12 cellular contexts compared by ENCODE assay signal in the genomic region with DNA sequence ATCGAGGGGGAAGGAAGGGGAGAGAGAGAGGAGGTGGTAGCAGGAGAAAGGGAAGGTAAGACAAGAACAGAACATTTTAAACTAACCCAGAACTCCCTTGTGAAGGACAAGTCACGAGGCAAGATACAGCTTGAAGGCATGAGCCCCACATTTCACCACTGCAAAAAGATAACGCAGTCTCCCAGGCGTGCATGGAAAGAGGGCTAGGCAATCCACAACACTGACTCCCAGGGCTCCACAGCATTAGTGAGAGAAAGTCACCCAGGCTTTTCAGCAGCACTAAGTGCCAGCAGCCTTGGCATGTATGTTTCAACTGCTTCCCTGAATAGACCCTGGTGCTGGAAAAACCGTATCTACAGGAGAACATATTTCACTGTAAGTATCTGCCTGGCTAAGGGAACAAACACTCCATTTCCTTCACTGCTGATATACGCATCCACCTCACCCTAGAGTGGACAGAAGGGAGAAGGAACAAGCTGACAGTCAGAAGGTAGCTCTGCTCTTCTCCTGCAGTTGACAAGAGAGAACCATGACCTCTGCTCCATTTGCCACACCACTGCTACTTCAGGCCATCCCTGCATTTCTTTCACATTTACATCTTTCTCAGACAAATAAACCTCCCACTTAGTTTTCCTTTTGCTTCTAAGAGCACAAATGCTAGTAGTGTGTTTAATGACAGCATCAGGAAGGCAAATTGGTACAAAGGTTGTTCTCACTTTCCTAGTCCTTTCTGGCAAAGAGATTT.
A peak's percentile ranks its signal among the peaks of the same experiment; 100 is the strongest.
DNase-seq lines count a peak whose midpoint lies in the region; ATAC-seq and TF ChIP-seq lines count a peak whose summit lies in the region.
"Had no signal": no experiment of that assay in that cellular context is flagged by ENCODE, and none has a peak within 500 bp of the region (broad histone marks: within the 10 kb centered on the region; RNA-seq: fewer than 3 reads in every experiment).

No MANE protein-coding gene starts in this region.

- H3K4me1 Mint-ChIP-seq in activated CD8-positive, alpha-beta T cell treated with anti-CD3 and anti-CD28 coated beads for 36 hours (ENCODE audit: low read depth): peaks cover 16% of the 10 kb centered on the region
- H3K4me1 Mint-ChIP-seq in activated CD8-positive, alpha-beta T cell treated with anti-CD3 and anti-CD28 coated beads, Interleukin-2, amount 10 ng/mL, durations not matched to agents 7 days and 5 days (ENCODE audit: low read depth): peaks cover 8% of the 10 kb centered on the region
- peaks cover 29% of the 10 kb centered on the region for H3K4me1 Mint-ChIP-seq in activated CD4-positive, alpha-beta memory T cell treated with anti-CD3 and anti-CD28 coated beads, Interleukin-2, amount 10 ng/mL, durations not matched to agents 7 days and 5 days

- no peak for TF ChIP-seq CTCF in activated CD8-positive, alpha-beta T cell treated with anti-CD3 and anti-CD28 coated beads for 36 hours (IDR thresholded peaks at IDR 0.05)
- no peak for TF ChIP-seq CTCF in tibial nerve (IDR thresholded peaks at IDR 0.05)

- no peaks in the 10 kb centered on the region for H3K27me3 Mint-ChIP-seq in activated CD8-positive, alpha-beta T cell treated with anti-CD3 and anti-CD28 coated beads for 36 hours
- no peaks in the 10 kb centered on the region for H3K27me3 Mint-ChIP-seq in activated CD8-positive, alpha-beta T cell treated with anti-CD3 and anti-CD28 coated beads, Interleukin-2, amount 10 ng/mL, durations not matched to agents 7 days and 5 days (ENCODE audit: low read depth)
- H3K27me3 Mint-ChIP-seq in activated CD4-positive, alpha-beta memory T cell treated with anti-CD3 and anti-CD28 coated beads, Interleukin-2, amount 10 ng/mL, durations not matched to agents 7 days and 5 days: no peaks in the 10 kb centered on the region

- peaks cover 0 to 49% (median 6%) of the 10 kb centered on the region in 3 donors for H3K36me3 ChIP-seq in tibial nerve

- H3K4me1 ChIP-seq in tibial nerve: no peaks in the 10 kb centered on the region

- no peak overlapping the region for H3K4me3 Mint-ChIP-seq in activated CD8-positive, alpha-beta T cell treated with anti-CD3 and anti-CD28 coated beads for 36 hours
- no peak overlapping the region for H3K4me3 Mint-ChIP-seq in activated CD8-positive, alpha-beta T cell treated with anti-CD3 and anti-CD28 coated beads, Interleukin-2, amount 10 ng/mL, durations not matched to agents 7 days and 5 days
- H3K4me3 Mint-ChIP-seq in activated CD4-positive, alpha-beta memory T cell treated with anti-CD3 and anti-CD28 coated beads, Interleukin-2, amount 10 ng/mL, durations not matched to agents 7 days and 5 days: no peak overlapping the region

- H3K27ac ChIP-seq in tibial nerve: no peak overlapping the region
- H3K27ac ChIP-seq: A549 had no signal

- no peak overlapping the region for H3K4me3 ChIP-seq in tibial nerve
- H3K4me3 ChIP-seq: A549 had no signal

- POLR2A ChIA-PET in activated CD8-positive, alpha-beta T cell treated with anti-CD3 and anti-CD28 coated beads for 36 hours (lab: Charles Lee): interaction anchor here (1.5 kb wide), 1 partner anchor 9 kb away, joined by 4 read pairs; no protein-coding TSS in a partner anchor
- POLR2A ChIA-PET in activated CD8-positive, alpha-beta T cell treated with anti-CD3 and anti-CD28 coated beads, Interleukin-2, amount 10 ng/mL, durations not matched to agents 7 days and 5 days (lab: Charles Lee): no interaction called here
- POLR2A ChIA-PET in activated CD4-positive, alpha-beta memory T cell treated with anti-CD3 and anti-CD28 coated beads, Interleukin-2, amount 10 ng/mL, durations not matched to agents 7 days and 5 days (lab: Charles Lee): no interaction called here

- H3K9me3 ChIP-seq in tibial nerve: no peaks in the 10 kb centered on the region
- H3K9me3 ChIP-seq: A549 had no signal

- TF ChIP-seq POLR2A in tibial nerve (IDR thresholded peaks at IDR 0.05): no peak

- H3K27me3 ChIP-seq in tibial nerve: no peaks in the 10 kb centered on the region

- H3K36me3 Mint-ChIP-seq in activated CD8-positive, alpha-beta T cell treated with anti-CD3 and anti-CD28 coated beads for 36 hours (ENCODE audit: low read depth): peaks cover 10% of the 10 kb centered on the region
- H3K36me3 Mint-ChIP-seq in activated CD8-positive, alpha-beta T cell treated with anti-CD3 and anti-CD28 coated beads, Interleukin-2, amount 10 ng/mL, durations not matched to agents 7 days and 5 days (ENCODE audit: low read depth): peaks cover 29% of the 10 kb centered on the region
- H3K36me3 Mint-ChIP-seq in activated CD4-positive, alpha-beta memory T cell treated with anti-CD3 and anti-CD28 coated beads, Interleukin-2, amount 10 ng/mL, durations not matched to agents 7 days and 5 days (ENCODE audit: low read depth): peaks cover 30% of the 10 kb centered on the region

- 81 to 90% methylated on average over 6 of the region's 6 CpGs for WGBS in tibial nerve, 2 donors

- CTCF ChIA-PET in activated CD8-positive, alpha-beta T cell treated with anti-CD3 and anti-CD28 coated beads for 36 hours (lab: Charles Lee): interaction anchor here (1.2 to 2.7 kb wide), 3 partner anchors 16 to 23 kb away, joined by 3 to 16 read pairs (median 9); no protein-coding TSS in a partner anchor
- CTCF ChIA-PET in activated CD8-positive, alpha-beta T cell treated with anti-CD3 and anti-CD28 coated beads, Interleukin-2, amount 10 ng/mL, durations not matched to agents 7 days and 5 days (lab: Charles Lee): interaction anchor here (1.3 to 1.8 kb wide), 3 partner anchors 16 to 112 kb away, joined by 4 to 10 read pairs (median 5); no protein-coding TSS in a partner anchor
- CTCF ChIA-PET in activated CD4-positive, alpha-beta memory T cell treated with anti-CD3 and anti-CD28 coated beads, Interleukin-2, amount 10 ng/mL, durations not matched to agents 7 days and 5 days (lab: Charles Lee): interaction anchor here (0.7 to 1.4 kb wide), 5 partner anchors 15 to 527 kb away, joined by 3 to 4 read pairs (median 3); no protein-coding TSS in a partner anchor

- H3K9me3 Mint-ChIP-seq in activated CD8-positive, alpha-beta T cell treated with anti-CD3 and anti-CD28 coated beads for 36 hours: no peaks in the 10 kb centered on the region
- H3K9me3 Mint-ChIP-seq in activated CD8-positive, alpha-beta T cell treated with anti-CD3 and anti-CD28 coated beads, Interleukin-2, amount 10 ng/mL, durations not matched to agents 7 days and 5 days (ENCODE audit: insufficient read depth): no peaks in the 10 kb centered on the region
- no peaks in the 10 kb centered on the region for H3K9me3 Mint-ChIP-seq in activated CD4-positive, alpha-beta memory T cell treated with anti-CD3 and anti-CD28 coated beads, Interleukin-2, amount 10 ng/mL, durations not matched to agents 7 days and 5 days

- ATAC-seq in activated CD8-positive, alpha-beta T cell treated with anti-CD3 and anti-CD28 coated beads for 36 hours: no peak
- no peak for ATAC-seq in activated CD8-positive, alpha-beta T cell treated with anti-CD3 and anti-CD28 coated beads, Interleukin-2, amount 10 ng/mL, durations not matched to agents 7 days and 5 days
- ATAC-seq in HG03039 (IDR thresholded peaks at IDR 0.05; ENCODE audit: unreplicated experiment): no peak

- no peak for DNase-seq in activated CD8-positive, alpha-beta T cell treated with anti-CD3 and anti-CD28 coated beads for 36 hours
- no peak for DNase-seq in activated CD8-positive, alpha-beta T cell treated with anti-CD3 and anti-CD28 coated beads, Interleukin-2, amount 10 ng/mL, durations not matched to agents 7 days and 5 days
- DNase-seq in activated CD4-positive, alpha-beta memory T cell treated with anti-CD3 and anti-CD28 coated beads, Interleukin-2, amount 10 ng/mL, durations not matched to agents 7 days and 5 days: no peak
- peak in 32 of 42 donors; percentile 21 to 79 (median 53) for DNase-seq in head of caudate nucleus
- peak; percentile 66 for DNase-seq in putamen (ENCODE audit: low spot score)
- DNase-seq in NCI-H2081 (lab: John Stamatoyannopoulos, UW): no peak
- no peak for DNase-seq in tibial nerve (ENCODE audit: low spot score in 2 of 2)
- DNase-seq: cortex of kidney, NCI-H446 treated with DMSO at 0.1 percent for 48 hours, OCI-M1 had no signal

- no peak for TF ChIP-seq EP300 in tibial nerve (IDR thresholded peaks at IDR 0.05)

- peak overlapping the region; percentile 17 for H3K27ac Mint-ChIP-seq in activated CD8-positive, alpha-beta T cell treated with anti-CD3 and anti-CD28 coated beads for 36 hours
- H3K27ac Mint-ChIP-seq in activated CD8-positive, alpha-beta T cell treated with anti-CD3 and anti-CD28 coated beads, Interleukin-2, amount 10 ng/mL, durations not matched to agents 7 days and 5 days: no peak overlapping the region
- H3K27ac Mint-ChIP-seq in activated CD4-positive, alpha-beta memory T cell treated with anti-CD3 and anti-CD28 coated beads, Interleukin-2, amount 10 ng/mL, durations not matched to agents 7 days and 5 days: peak overlapping the region; percentile 66

- intact Hi-C loops in activated CD8-positive, alpha-beta T cell treated with anti-CD3 and anti-CD28 coated beads for 36 hours (cut with micrococcal nuclease): no loop called here
- intact Hi-C loops in head of caudate nucleus (cut with DNase I): no loop called here

Comparison
In these comparisons a context has a peak if more than half of its experiments do, and no peak if none do; other contexts are left out.
1. DNase-seq: peak in head of caudate nucleus (32 of 42) and putamen (single experiment); none in activated CD8-positive, alpha-beta T cell treated with anti-CD3 and anti-CD28 coated beads for 36 hours (single experiment), activated CD8-positive, alpha-beta T cell treated with anti-CD3 and anti-CD28 coated beads, Interleukin-2, amount 10 ng/mL, durations not matched to agents 7 days and 5 days (single experiment), activated CD4-positive, alpha-beta memory T cell treated with anti-CD3 and anti-CD28 coated beads, Interleukin-2, amount 10 ng/mL, durations not matched to agents 7 days and 5 days (single experiment), NCI-H2081 (0 of 2) and tibial nerve (0 of 2).